In the genomic region with DNA sequence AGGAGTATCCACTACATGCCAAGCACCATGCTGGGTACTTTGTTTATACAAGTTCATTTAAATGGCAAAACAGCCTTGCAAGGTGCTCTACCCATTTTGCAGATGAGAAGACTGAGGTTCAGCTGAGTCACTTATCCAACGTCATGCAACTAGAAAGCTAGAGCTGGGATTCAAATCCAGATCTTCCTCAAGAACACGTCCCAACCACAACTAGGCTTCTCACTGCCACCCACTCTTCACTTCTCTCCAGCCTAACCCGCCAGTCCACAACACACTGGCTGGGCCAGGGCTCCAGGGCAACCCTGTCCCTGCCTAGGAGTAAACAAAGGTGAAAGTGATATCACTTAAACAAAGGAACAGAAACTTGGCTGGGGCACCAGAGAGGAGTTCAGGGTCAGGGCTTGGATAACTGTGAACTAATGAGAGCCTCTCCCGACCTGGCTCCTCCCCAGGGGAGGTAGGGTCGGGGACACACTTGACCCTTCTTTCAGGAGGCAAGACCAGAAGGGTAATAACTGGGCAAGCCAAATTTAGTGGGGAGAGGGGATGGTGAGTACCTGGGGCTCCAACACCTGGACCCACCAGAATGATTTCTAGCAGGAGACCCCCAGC, we compare ENCODE assay signal across 14 cellular contexts. TPM values are rescaled to one million over a fixed set of nuclear protein-coding genes. Genes with fewer than 3 reads are reported as not detected.
A peak's percentile ranks its signal among the peaks of the same experiment; 100 is the strongest.
DNase-seq lines count a peak whose midpoint lies in the region; ATAC-seq and TF ChIP-seq lines count a peak whose summit lies in the region.
"Had no signal": no experiment of that assay in that cellular context is flagged by ENCODE, and none has a peak within 500 bp of the region (broad histone marks: within the 10 kb centered on the region; RNA-seq: fewer than 3 reads in every experiment).

No MANE protein-coding gene starts in this region.

- H3K9me3 ChIP-seq in T-helper 17 cell (ENCODE audit: control insufficient read depth, low read length, poor library complexity, severe bottlenecking) (no peaks in the 10 kb centered on the region), left ventricle myocardium inferior (replicated peaks) (no peaks in the 10 kb centered on the region), parathyroid adenoma (ENCODE audit: control insufficient read depth, low read length) (no peaks in the 10 kb centered on the region)

- ATAC-seq in T-helper 17 cell (no peak), GM21367 (IDR thresholded peaks at IDR 0.05; ENCODE audit: unreplicated experiment) (no peak), HG03039 (IDR thresholded peaks at IDR 0.05; ENCODE audit: unreplicated experiment) (no peak), HG03354 (IDR thresholded peaks at IDR 0.05; ENCODE audit: poor library complexity, severe bottlenecking, unreplicated experiment) (no peak)

- no peak overlapping the region for H2AFZ ChIP-seq in parathyroid adenoma

- peak overlapping the region; percentile 23 for H3K4me2 ChIP-seq in parathyroid adenoma (ENCODE audit: low read length)

- H3K36me3 ChIP-seq in left ventricle myocardium inferior (peaks cover 15% of the 10 kb centered on the region), parathyroid adenoma (ENCODE audit: control insufficient read depth, insufficient read depth, low read length) (no peaks in the 10 kb centered on the region)

- intact Hi-C loops in left ventricle myocardium inferior (cut with micrococcal nuclease), result no loop called here

- H3K9ac ChIP-seq in parathyroid adenoma, result no peak overlapping the region

- no peak overlapping the region for H3K4me3 Mint-ChIP-seq in T-helper 17 cell
- H3K4me3 Mint-ChIP-seq: B cell had no signal

- H3K36me3 Mint-ChIP-seq in T-helper 17 cell (ENCODE audit: low read depth), result no peaks in the 10 kb centered on the region

- H3K27me3 Mint-ChIP-seq in T-helper 17 cell, result no peaks in the 10 kb centered on the region

- no peaks in the 10 kb centered on the region for H3K27me3 ChIP-seq in left ventricle myocardium inferior (ENCODE audit: low read depth)
- H3K27me3 ChIP-seq in parathyroid adenoma (ENCODE audit: control insufficient read depth, insufficient read depth, low read length), result no peaks in the 10 kb centered on the region
- H3K27me3 ChIP-seq: brain microvascular endothelial cell had no signal

- H3K79me2 ChIP-seq in parathyroid adenoma, result peaks cover 4% of the 10 kb centered on the region

- H3K4me3 ChIP-seq in left ventricle myocardium inferior (peak overlapping the region; percentile 55), parathyroid adenoma (ENCODE audit: low read depth, low read length) (no peak overlapping the region)

- H3K4me1 Mint-ChIP-seq in T-helper 17 cell, result no peaks in the 10 kb centered on the region
- H3K4me1 Mint-ChIP-seq: B cell had no signal

- H3K27ac Mint-ChIP-seq in T-helper 17 cell, result peak overlapping the region; percentile 63
- H3K27ac Mint-ChIP-seq: B cell had no signal

- H3K4me1 ChIP-seq in left ventricle myocardium inferior (peaks cover 99% of the 10 kb centered on the region), parathyroid adenoma (peaks cover 62% of the 10 kb centered on the region)

- H3K27ac ChIP-seq in left ventricle myocardium inferior (replicated peaks) (peak overlapping the region; percentile 94), parathyroid adenoma (peak overlapping the region; percentile 95)
- H3K27ac ChIP-seq: brain microvascular endothelial cell had no signal

- DNase-seq in COLO668 (lab: John Stamatoyannopoulos, UW; ENCODE audit: unreplicated experiment), result peak; percentile 60
- DNase-seq in T-helper 17 cell, result no peak
- peak; percentile 46 for DNase-seq in left ventricle myocardium inferior
- DNase-seq in RKO (ENCODE audit: low spot score), result no peak
- DNase-seq: activated CD8-positive, alpha-beta memory T cell treated with anti-CD3 and anti-CD28 coated beads, Interleukin-2, amount 50 U/mL, for 48 hours; brain microvascular endothelial cell; NCI-H526 had no signal

- TF ChIP-seq CTCF in left ventricle myocardium inferior (IDR thresholded peaks at IDR 0.05; ENCODE audit: borderline replicate concordance) (no peak), parathyroid adenoma (IDR thresholded peaks at IDR 0.05) (no peak)

RNA-seq across cellular contexts. Expression of gene SDC4, which starts 7.9 kb away (rescaled TPM):
- 1 to 10 TPM; 2.7 to 5.3 TPM for total RNA-seq in T-helper 17 cell
- 77.4 TPM for total RNA-seq in left ventricle myocardium inferior
- total RNA-seq: B cell had no signal

RNA-seq across cellular contexts. Expression of gene SYS1, which starts 22.6 kb away (rescaled TPM):
- 10 to 100 TPM; 93.3 to 99.5 TPM for total RNA-seq in T-helper 17 cell
- 20.8 TPM for total RNA-seq in left ventricle myocardium inferior

RNA-seq across cellular contexts. Expression of gene MATN4, which starts 32.2 kb away (rescaled TPM):
- total RNA-seq in T-helper 17 cell (not detected), left ventricle myocardium inferior (not detected)
- total RNA-seq: B cell, fibroblast of villous mesenchyme had no signal

RNA-seq across cellular contexts. Expression of gene RBPJL, which starts 33.7 kb away (rescaled TPM):
- total RNA-seq in T-helper 17 cell (not detected), left ventricle myocardium inferior (not detected)
- total RNA-seq: B cell, fibroblast of villous mesenchyme, urinary bladder had no signal

RNA-seq across cellular contexts. Expression of gene TP53TG5, which starts 37.8 kb away (rescaled TPM):
- total RNA-seq in T-helper 17 cell, result not detected
- 0.80 TPM for total RNA-seq in left ventricle myocardium inferior
- total RNA-seq: B cell, fibroblast of villous mesenchyme had no signal

Comparison
In these comparisons a context has a peak if more than half of its experiments do, and no peak if none do; other contexts are left out.
1. DNase-seq: peak in COLO668 (single experiment) and left ventricle myocardium inferior (single experiment); none in T-helper 17 cell (0 of 3) and RKO (single experiment).
2. RNA of gene SDC4, which starts 7.9 kb away (total RNA-seq): 77.4 TPM in left ventricle myocardium inferior (single experiment); 2.7 to 5.3 TPM in T-helper 17 cell; every median in the first group is over 10 times any median in the second.